ENCODE assay signal across 9 cellular contexts in the genomic region with DNA sequence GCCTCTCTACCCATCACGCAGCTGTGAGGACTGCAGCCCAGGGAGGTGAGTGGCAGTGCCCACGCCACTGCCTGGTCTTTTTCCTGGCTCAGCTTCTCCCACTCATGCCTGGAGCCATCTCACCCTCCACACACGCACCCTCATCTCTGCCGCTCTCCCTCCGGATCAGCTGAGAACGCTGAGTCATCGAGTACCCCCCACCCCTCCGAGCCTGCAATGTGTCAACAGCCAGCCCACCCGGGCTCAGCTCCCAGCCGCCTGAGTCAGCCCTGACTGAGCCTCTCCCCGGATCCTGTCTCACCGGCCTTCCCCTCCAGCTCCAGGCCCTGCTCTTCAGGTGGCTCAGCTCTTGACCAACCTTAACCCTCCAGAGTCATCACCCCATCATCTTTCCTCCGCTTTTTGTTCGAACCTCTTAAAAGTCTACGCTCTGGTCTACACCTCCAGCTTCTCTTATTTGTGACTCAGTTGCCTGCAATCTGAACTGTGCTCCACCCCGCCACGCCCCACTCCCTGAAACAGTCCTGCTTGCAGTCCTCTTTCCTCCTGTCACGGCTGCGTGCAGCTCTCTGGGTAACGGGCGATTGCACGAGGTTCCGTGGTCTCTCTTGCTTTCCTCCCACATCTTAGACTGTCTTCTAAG.
DNase-seq lines count a peak whose midpoint lies in the region; ATAC-seq and TF ChIP-seq lines count a peak whose summit lies in the region.
"Had no signal": no experiment of that assay in that cellular context is flagged by ENCODE, and none has a peak within 500 bp of the region (broad histone marks: within the 10 kb centered on the region; RNA-seq: fewer than 3 reads in every experiment).

No MANE protein-coding gene starts in this region.

- H3K4me3 ChIP-seq in AG04449 (ENCODE audit: low read depth, low read length) (no peak overlapping the region), epithelial cell of esophagus (ENCODE audit: low read length) (no peak overlapping the region)
- H3K4me3 ChIP-seq in naive thymus-derived CD4-positive, alpha-beta T cell (ENCODE audit: low read length), result no peak overlapping the region

- H3K36me3 ChIP-seq in naive thymus-derived CD4-positive, alpha-beta T cell (ENCODE audit: control insufficient read depth in 2 of 3, insufficient read depth in 3 of 3, low read length in 3 of 3), result no peaks in the 10 kb centered on the region

- H3K27me3 ChIP-seq in naive thymus-derived CD4-positive, alpha-beta T cell (ENCODE audit: control insufficient read depth in 2 of 2, insufficient read depth in 2 of 2, low read length in 2 of 2), result no peaks in the 10 kb centered on the region

- peak; percentile 67 for DNase-seq in AG04449 (ENCODE audit: low read depth, low spot score)
- DNase-seq in M059J (ENCODE audit: low read depth), result peak; percentile 85
- DNase-seq in epithelial cell of esophagus (ENCODE audit: low read depth), result peak; percentile 98
- DNase-seq in naive thymus-derived CD4-positive, alpha-beta T cell, result no peak
- no peak for DNase-seq in KBM-7
- no peak for DNase-seq in NCI-H510A (lab: John Stamatoyannopoulos, UW)
- DNase-seq in NCI-H345 (lab: John Stamatoyannopoulos, UW), result no peak
- DNase-seq: NCI-H1092 treated with DMSO at 0.1 percent for 48 hours had no signal

- POLR2A ChIA-PET in AG04449 (lab: Yijun Ruan, JAX), result interaction anchor here (0.8 to 1.8 kb wide), 4 partner anchors 9 to 128 kb away, joined by 3 to 6 read pairs (median 4); no protein-coding TSS in a partner anchor
- POLR2A ChIA-PET in naive thymus-derived CD4-positive, alpha-beta T cell (lab: Charles Lee), result no interaction called here

- H3K27ac ChIP-seq in naive thymus-derived CD4-positive, alpha-beta T cell (ENCODE audit: low read depth, low read length), result no peak overlapping the region

- H3K9me3 ChIP-seq in naive thymus-derived CD4-positive, alpha-beta T cell (ENCODE audit: control insufficient read depth in 2 of 3, low read length in 3 of 3), result no peaks in the 10 kb centered on the region

- in situ Hi-C loops in KBM-7 (cut with MboI; ENCODE audit: low pct_unique_long_range_greater_than_20kb, low sequenced_read_pairs), result no loop called here

- peaks cover 0 to 11% (median 0%) of the 10 kb centered on the region in 5 donors for H3K27me3 Mint-ChIP-seq in naive thymus-derived CD4-positive, alpha-beta T cell

- H3K4me1 ChIP-seq in naive thymus-derived CD4-positive, alpha-beta T cell (ENCODE audit: control insufficient read depth in 2 of 2, insufficient read depth in 2 of 2, low read length in 2 of 2), result no peaks in the 10 kb centered on the region

- H3K4me3 Mint-ChIP-seq in naive thymus-derived CD4-positive, alpha-beta T cell, result no peak overlapping the region

- no peak overlapping the region for H3K27ac Mint-ChIP-seq in naive thymus-derived CD4-positive, alpha-beta T cell

- no peaks in the 10 kb centered on the region for H3K9me3 Mint-ChIP-seq in naive thymus-derived CD4-positive, alpha-beta T cell

- ATAC-seq in naive thymus-derived CD4-positive, alpha-beta T cell, result peak; percentile 16
- no peak for ATAC-seq in GM18520 (IDR thresholded peaks at IDR 0.05; ENCODE audit: unreplicated experiment)

- intact Hi-C loops in naive thymus-derived CD4-positive, alpha-beta T cell (cut with micrococcal nuclease), result no loop called here

- TF ChIP-seq CTCF in AG04449 (IDR thresholded peaks at IDR 0.05; ENCODE audit: insufficient read depth, low read length, missing control alignments) (no peak), epithelial cell of esophagus (IDR thresholded peaks at IDR 0.05; ENCODE audit: insufficient read depth, low read depth, low read length, missing control alignments) (no peak)

- peaks cover 0 to 5% (median 0%) of the 10 kb centered on the region in 7 donors for H3K4me1 Mint-ChIP-seq in naive thymus-derived CD4-positive, alpha-beta T cell

- CTCF ChIA-PET in AG04449 (lab: Yijun Ruan, JAX), result interaction anchor here (0.8 to 7.1 kb wide), 5 partner anchors 14 to 239 kb away, joined by 3 to 45 read pairs (median 4); no protein-coding TSS in a partner anchor
- CTCF ChIA-PET in naive thymus-derived CD4-positive, alpha-beta T cell (lab: Charles Lee), result no interaction called here

- H3K36me3 Mint-ChIP-seq in naive thymus-derived CD4-positive, alpha-beta T cell, result no peaks in the 10 kb centered on the region

Comparison
In these comparisons a context has a peak if more than half of its experiments do, and no peak if none do; other contexts are left out.
1. DNase-seq: peak in AG04449 (single experiment), M059J (single experiment) and epithelial cell of esophagus (single experiment); none in naive thymus-derived CD4-positive, alpha-beta T cell (0 of 9), KBM-7 (single experiment), NCI-H510A (single experiment) and NCI-H345 (single experiment).